7 cellular contexts compared by ENCODE assay signal in the genomic region with DNA sequence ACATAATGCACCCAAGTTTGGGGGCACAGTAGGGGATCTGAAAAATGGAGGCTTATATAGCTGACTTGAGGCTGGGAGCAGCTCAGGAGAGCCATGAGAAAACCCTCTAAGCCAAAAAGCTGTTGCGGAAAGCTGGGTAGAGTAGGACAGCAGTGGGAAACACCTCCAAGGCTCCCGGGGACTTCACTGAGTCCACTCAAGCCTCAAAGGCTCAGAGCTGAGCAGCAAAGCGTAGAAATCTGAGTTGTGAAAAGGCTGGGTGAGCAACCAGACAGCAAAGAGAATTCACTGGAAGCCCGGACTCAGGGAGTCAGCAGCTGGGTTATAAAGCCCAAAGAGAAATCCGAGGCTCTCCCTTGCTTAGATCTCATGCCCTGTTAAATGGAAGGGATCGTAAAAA.
"Had no signal": no experiment of that assay in that cellular context is flagged by ENCODE, and none has a peak within 500 bp of the region (broad histone marks: within the 10 kb centered on the region; RNA-seq: fewer than 3 reads in every experiment).

No MANE protein-coding gene starts in this region.

- DNase-seq: IMR-90, KBM-7, KG1 had no signal

- H3K4me3 Mint-ChIP-seq: IgD-negative memory B cell had no signal

- H3K27me3 Mint-ChIP-seq: IgD-negative memory B cell had no signal

- H3K4me3 ChIP-seq: K562 had no signal

- H3K27ac Mint-ChIP-seq: IgD-negative memory B cell had no signal

- H3K27ac ChIP-seq: HL-60 had no signal

- ATAC-seq: HepG2, K562 had no signal

- H3K4me1 Mint-ChIP-seq: IgD-negative memory B cell had no signal
